37 cellular contexts compared by ENCODE assay signal in genomic region chr3:60444898-60445297, GRCh38.
"Had no signal": no experiment of that assay in that cellular context is flagged by ENCODE, and none has a peak within 500 bp of the region (broad histone marks: within the 10 kb centered on the region; RNA-seq: fewer than 3 reads in every experiment).

No MANE protein-coding gene starts in this region.

- H3K4me3 ChIP-seq: ascending aorta, cardiac muscle cell had no signal

- H3K27ac Mint-ChIP-seq: activated CD4-positive, alpha-beta memory T cell treated with anti-CD3 and anti-CD28 coated beads, Interleukin-2, amount 10 ng/mL, durations not matched to agents 7 days and 5 days; activated CD4-positive, alpha-beta T cell treated with anti-CD3 and anti-CD28 coated beads for 36 hours; activated CD4-positive, alpha-beta T cell treated with anti-CD3 and anti-CD28 coated beads, Interleukin-2, amount 10 ng/mL, durations not matched to agents 7 days and 5 days; activated CD8-positive, alpha-beta memory T cell treated with anti-CD3 and anti-CD28 coated beads, Interleukin-2, amount 10 ng/mL, durations not matched to agents 7 days and 5 days; activated CD8-positive, alpha-beta T cell treated with anti-CD3 and anti-CD28 coated beads, Interleukin-2, amount 10 ng/mL, durations not matched to agents 7 days and 5 days; activated naive CD4-positive, alpha-beta T cell treated with anti-CD3 and anti-CD28 coated beads, Interleukin-2, amount 10 ng/mL, durations not matched to agents 7 days and 5 days; activated naive CD4-positive, alpha-beta T cell treated with anti-CD3 and anti-CD28 coated beads, Interleukin-2, amount 50 U/mL, for 24 hours; activated naive CD8-positive, alpha-beta T cell; activated naive CD8-positive, alpha-beta T cell treated with anti-CD3 and anti-CD28 coated beads, Interleukin-2, amount 10 ng/mL, durations not matched to agents 7 days and 5 days; activated naive CD8-positive, alpha-beta T cell treated with anti-CD3 and anti-CD28 coated beads, Interleukin-2, amount 50 U/mL, for 24 hours; activated T-cell treated with anti-CD3 and anti-CD28 coated beads, Interleukin-2, amount 50 U/mL, for 24 hours; activated T-helper 2 cell treated with anti-CD3 and anti-CD28 coated beads, Interferon-gamma antibody, Interleukin-2, Interleukin-4, amounts not matched to agents 10 μg/mL and 5 μg/mL and 100 μg/mL, durations not matched to agents 14 hours and 24 hours and 36 hours; T-helper 1 cell treated with Interleukin-12 subunit alpha and Interleukin-12 subunit beta and Interleukin-4 antibody, amounts not matched to agents 30 μg/mL and 1 μg/mL, for 36 hours; T-helper 2 cell treated with Interferon-gamma antibody and Interleukin-4, amounts not matched to agents 5 μg/mL and 100 μg/mL, for 36 hours had no signal

- H3K27me3 Mint-ChIP-seq: activated CD4-positive, alpha-beta memory T cell treated with anti-CD3 and anti-CD28 coated beads, Interleukin-2, amount 10 ng/mL, durations not matched to agents 7 days and 5 days; activated CD4-positive, alpha-beta T cell treated with anti-CD3 and anti-CD28 coated beads for 36 hours; activated CD4-positive, alpha-beta T cell treated with anti-CD3 and anti-CD28 coated beads, Interleukin-2, amount 10 ng/mL, durations not matched to agents 7 days and 5 days; activated CD8-positive, alpha-beta memory T cell treated with anti-CD3 and anti-CD28 coated beads, Interleukin-2, amount 10 ng/mL, durations not matched to agents 7 days and 5 days; activated naive CD4-positive, alpha-beta T cell treated with anti-CD3 and anti-CD28 coated beads, Interleukin-2, amount 10 ng/mL, durations not matched to agents 7 days and 5 days; activated naive CD4-positive, alpha-beta T cell treated with anti-CD3 and anti-CD28 coated beads, Interleukin-2, amount 50 U/mL, for 24 hours; activated naive CD8-positive, alpha-beta T cell; activated naive CD8-positive, alpha-beta T cell treated with anti-CD3 and anti-CD28 coated beads, Interleukin-2, amount 10 ng/mL, durations not matched to agents 7 days and 5 days; activated naive CD8-positive, alpha-beta T cell treated with anti-CD3 and anti-CD28 coated beads, Interleukin-2, amount 50 U/mL, for 24 hours; activated T-cell treated with anti-CD3 and anti-CD28 coated beads, Interleukin-2, amount 50 U/mL, for 24 hours; brain had no signal

- H3K9me3 ChIP-seq: ascending aorta had no signal

- H3K4me1 ChIP-seq: ascending aorta had no signal

- H3K36me3 ChIP-seq: ascending aorta, cardiac muscle cell had no signal

- H3K27ac ChIP-seq: ascending aorta, cardiac muscle cell, VCaP had no signal

- DNase-seq: activated CD4-positive, alpha-beta memory T cell treated with anti-CD3 and anti-CD28 coated beads, Interleukin-2, amount 10 ng/mL, durations not matched to agents 7 days and 5 days; activated CD4-positive, alpha-beta T cell treated with anti-CD3 and anti-CD28 coated beads for 1 hour; activated CD4-positive, alpha-beta T cell treated with anti-CD3 and anti-CD28 coated beads for 36 hours; activated CD4-positive, alpha-beta T cell treated with anti-CD3 and anti-CD28 coated beads for 48 hours; activated CD4-positive, alpha-beta T cell treated with anti-CD3 and anti-CD28 coated beads, Interleukin-2, amount 10 ng/mL, durations not matched to agents 7 days and 5 days; activated CD4-positive, alpha-beta T cell treated with anti-CD3 and anti-CD28 coated beads, Interleukin-2, amount 50 U/mL, for 48 hours; activated CD4-positive, CD25-positive, alpha-beta regulatory T cell; activated CD8-positive, alpha-beta memory T cell treated with anti-CD3 and anti-CD28 coated beads for 24 hours; activated CD8-positive, alpha-beta memory T cell treated with anti-CD3 and anti-CD28 coated beads, Interleukin-2, amount 10 ng/mL, durations not matched to agents 7 days and 5 days; activated CD8-positive, alpha-beta memory T cell treated with anti-CD3 and anti-CD28 coated beads, Interleukin-2, amount 50 U/mL, for 48 hours; activated CD8-positive, alpha-beta T cell treated with anti-CD3 and anti-CD28 coated beads, Interleukin-2, amount 10 ng/mL, durations not matched to agents 7 days and 5 days; activated effector memory CD4-positive, alpha-beta T cell treated with Interleukin-2 at 50 U/mL for 16 hours; activated gamma-delta T cell; activated naive CD4-positive, alpha-beta T cell treated with anti-CD3 and anti-CD28 coated beads, Interleukin-2, amount 10 ng/mL, durations not matched to agents 7 days and 5 days; activated naive CD4-positive, alpha-beta T cell treated with Interleukin-2 at 50 U/mL for 16 hours; activated naive CD8-positive, alpha-beta T cell treated with anti-CD3 and anti-CD28 coated beads, Interleukin-2, amount 10 ng/mL, durations not matched to agents 7 days and 5 days; activated naive CD8-positive, alpha-beta T cell treated with anti-CD3 and anti-CD28 coated beads, Interleukin-2, amount 50 U/mL, for 24 hours; activated T-cell treated with anti-CD3 and anti-CD28 coated beads, Interleukin-2, amount 50 U/mL, for 24 hours; activated T-cell treated with anti-CD3 and anti-CD28 coated beads, Interleukin-2, amount 50 U/mL, for 48 hours; amygdala; anterior cingulate cortex; caudate nucleus; cerebellar nuclear complex; T-helper 1 cell; T-helper 2 cell; T-helper 9 cell had no signal

- H3K27me3 ChIP-seq: ascending aorta had no signal

- H3K9me3 Mint-ChIP-seq: activated naive CD4-positive, alpha-beta T cell treated with anti-CD3 and anti-CD28 coated beads, Interleukin-2, amount 50 U/mL, for 24 hours; activated naive CD8-positive, alpha-beta T cell treated with anti-CD3 and anti-CD28 coated beads, Interleukin-2, amount 50 U/mL, for 24 hours had no signal

- H3K4me3 Mint-ChIP-seq: activated CD4-positive, alpha-beta memory T cell treated with anti-CD3 and anti-CD28 coated beads, Interleukin-2, amount 10 ng/mL, durations not matched to agents 7 days and 5 days; activated CD4-positive, alpha-beta T cell treated with anti-CD3 and anti-CD28 coated beads for 36 hours; activated CD4-positive, alpha-beta T cell treated with anti-CD3 and anti-CD28 coated beads, Interleukin-2, amount 10 ng/mL, durations not matched to agents 7 days and 5 days; activated CD8-positive, alpha-beta memory T cell treated with anti-CD3 and anti-CD28 coated beads, Interleukin-2, amount 10 ng/mL, durations not matched to agents 7 days and 5 days; activated CD8-positive, alpha-beta T cell treated with anti-CD3 and anti-CD28 coated beads, Interleukin-2, amount 10 ng/mL, durations not matched to agents 7 days and 5 days; activated naive CD4-positive, alpha-beta T cell treated with anti-CD3 and anti-CD28 coated beads, Interleukin-2, amount 10 ng/mL, durations not matched to agents 7 days and 5 days; activated naive CD4-positive, alpha-beta T cell treated with anti-CD3 and anti-CD28 coated beads, Interleukin-2, amount 50 U/mL, for 24 hours; activated naive CD8-positive, alpha-beta T cell; activated naive CD8-positive, alpha-beta T cell treated with anti-CD3 and anti-CD28 coated beads, Interleukin-2, amount 10 ng/mL, durations not matched to agents 7 days and 5 days; activated naive CD8-positive, alpha-beta T cell treated with anti-CD3 and anti-CD28 coated beads, Interleukin-2, amount 50 U/mL, for 24 hours; activated T-cell treated with anti-CD3 and anti-CD28 coated beads, Interleukin-2, amount 50 U/mL, for 24 hours; brain; central memory CD8-positive, alpha-beta T cell; T-helper 1 cell treated with Interleukin-12 subunit alpha and Interleukin-12 subunit beta and Interleukin-4 antibody, amounts not matched to agents 30 μg/mL and 1 μg/mL, for 36 hours; T-helper 2 cell treated with Interferon-gamma antibody and Interleukin-4, amounts not matched to agents 5 μg/mL and 100 μg/mL, for 36 hours had no signal

- H3K36me3 Mint-ChIP-seq: activated CD8-positive, alpha-beta memory T cell treated with anti-CD3 and anti-CD28 coated beads, Interleukin-2, amount 10 ng/mL, durations not matched to agents 7 days and 5 days; brain had no signal

- ATAC-seq: activated CD4-positive, alpha-beta T cell treated with anti-CD3 and anti-CD28 coated beads for 36 hours; activated CD4-positive, CD25-positive, alpha-beta regulatory T cell treated with anti-CD3 and anti-CD28 coated beads, Interleukin-2, amount 50 U/mL, for 24 hours; activated CD8-positive, alpha-beta memory T cell treated with anti-CD3 and anti-CD28 coated beads, Interleukin-2, amount 10 ng/mL, durations not matched to agents 7 days and 5 days; activated CD8-positive, alpha-beta T cell treated with anti-CD3 and anti-CD28 coated beads, Interleukin-2, amount 10 ng/mL, durations not matched to agents 7 days and 5 days; activated naive CD8-positive, alpha-beta T cell treated with anti-CD3 and anti-CD28 coated beads, Interleukin-2, amount 50 U/mL, for 24 hours had no signal

- H3K4me1 Mint-ChIP-seq: activated CD8-positive, alpha-beta memory T cell treated with anti-CD3 and anti-CD28 coated beads, Interleukin-2, amount 10 ng/mL, durations not matched to agents 7 days and 5 days; central memory CD8-positive, alpha-beta T cell had no signal
